25 cellular contexts compared by ENCODE assay signal in the genomic region with DNA sequence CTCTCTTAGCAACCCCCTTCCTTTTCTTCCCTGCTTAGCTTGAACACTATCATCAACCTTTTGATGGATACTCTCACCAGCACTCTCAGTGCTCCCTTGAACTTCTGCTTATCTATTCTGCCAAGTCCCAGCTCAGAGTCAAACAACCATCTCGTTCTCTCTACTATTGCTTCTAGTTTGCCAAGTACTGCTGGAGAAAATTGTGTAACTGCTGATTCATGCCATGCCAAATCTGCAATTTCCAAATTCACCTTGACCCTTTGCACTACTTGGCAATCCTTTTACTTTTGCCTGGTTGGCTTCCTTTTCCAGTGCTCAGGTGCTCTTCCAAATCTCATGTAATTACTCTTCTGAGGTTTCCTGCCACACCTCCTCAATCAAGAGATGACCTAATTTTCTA. TPM values are rescaled to one million over a fixed set of nuclear protein-coding genes. Genes with fewer than 3 reads are reported as not detected.
DNase-seq lines count a peak whose midpoint lies in the region; ATAC-seq and TF ChIP-seq lines count a peak whose summit lies in the region.
"Had no signal": no experiment of that assay in that cellular context is flagged by ENCODE, and none has a peak within 500 bp of the region (broad histone marks: within the 10 kb centered on the region; RNA-seq: fewer than 3 reads in every experiment).

No MANE protein-coding gene starts in this region.

- in situ Hi-C loops in GM23248 (cut with MboI): no loop called here

- peak; percentile 21 to 78 for ATAC-seq in lower lobe of right lung
- ATAC-seq in GM18861 (IDR thresholded peaks at IDR 0.05; ENCODE audit: unreplicated experiment): no peak
- ATAC-seq in activated T-cell treated with anti-CD3 and anti-CD28 coated beads, Interleukin-2, amount 50 U/mL, for 4 hours: no peak
- no peak for ATAC-seq in GM21360 (IDR thresholded peaks at IDR 0.05; ENCODE audit: unreplicated experiment)
- ATAC-seq: activated naive CD8-positive, alpha-beta T cell treated with anti-CD3 and anti-CD28 coated beads, Interleukin-2, amount 50 U/mL, for 24 hours; stimulated activated effector memory CD8-positive, alpha-beta T cell treated with anti-CD3 and anti-CD28 coated beads, Interleukin-12 subunit alpha, Interleukin-12 subunit beta, amount 100 ng/mL, for 72 hours had no signal

- H3K4me3 ChIP-seq in GM23248 (no peak overlapping the region), adrenal gland (no peak overlapping the region), fibroblast of the aortic adventitia (ENCODE audit: low read depth, low read length) (no peak overlapping the region), lower lobe of right lung (no peak overlapping the region), coronary artery (no peak overlapping the region)
- H3K4me3 ChIP-seq: lung, testis had no signal

- H3K4me1 ChIP-seq in GM23248 (ENCODE audit: insufficient read depth) (no peaks in the 10 kb centered on the region), adrenal gland (replicated peaks in 1 of 2) (peaks cover 0 to 13% of the 10 kb centered on the region in 2 donors), lower lobe of right lung (no peaks in the 10 kb centered on the region)
- H3K4me1 ChIP-seq: testis had no signal

- H3F3A ChIP-seq in GM23248 (ENCODE audit: insufficient read depth): no peaks in the 10 kb centered on the region

- no peaks in the 10 kb centered on the region for H3K9me3 Mint-ChIP-seq in activated T-cell treated with anti-CD3 and anti-CD28 coated beads, Interleukin-2, amount 50 U/mL, for 4 hours
- H3K9me3 Mint-ChIP-seq: activated naive CD8-positive, alpha-beta T cell treated with anti-CD3 and anti-CD28 coated beads, Interleukin-2, amount 50 U/mL, for 24 hours; stimulated activated effector memory CD8-positive, alpha-beta T cell treated with anti-CD3 and anti-CD28 coated beads, Interleukin-12 subunit alpha, Interleukin-12 subunit beta, amount 100 ng/mL, for 72 hours; T-helper 1 cell treated with Interleukin-12 subunit alpha and Interleukin-12 subunit beta and Interleukin-4 antibody, amounts not matched to agents 30 μg/mL and 1 μg/mL, for 36 hours had no signal

- TF ChIP-seq CTCF in adrenal gland (IDR thresholded peaks at IDR 0.05) (no peak), fibroblast of the aortic adventitia (IDR thresholded peaks at IDR 0.05; ENCODE audit: insufficient read depth, low read length) (no peak), lower lobe of right lung (IDR thresholded peaks at IDR 0.05) (no peak), coronary artery (IDR thresholded peaks at IDR 0.05) (no peak)

- H3K27ac ChIP-seq in GM23248 (no peak overlapping the region), adrenal gland (no peak overlapping the region), lower lobe of right lung (no peak overlapping the region), coronary artery (no peak overlapping the region)
- H3K27ac ChIP-seq: epithelial cell of prostate, testis had no signal

- 0 to 5% methylated on average over 1 of the region's 1 CpG for WGBS in GM23248 (ENCODE audit: low coverage in 1 of 2, low lambda C conversion rate in 2 of 2, missing lambda C conversion rate in 2 of 2), 2 experiments
- WGBS in adrenal gland, 4 donors: 16 to 39% (median 29%) methylated on average over 1 of the region's 1 CpG

- H3K4me2 ChIP-seq in GM23248 (ENCODE audit: unreplicated experiment): no peak overlapping the region

- no peak overlapping the region for H3K9ac ChIP-seq in GM23248

- no peaks in the 10 kb centered on the region for H3K27me3 ChIP-seq in GM23248 (replicated peaks; ENCODE audit: insufficient read depth)
- no peaks in the 10 kb centered on the region for H3K27me3 ChIP-seq in adrenal gland
- H3K27me3 ChIP-seq in lower lobe of right lung (ENCODE audit: low read depth): no peaks in the 10 kb centered on the region
- H3K27me3 ChIP-seq: testis had no signal

- H2AFZ ChIP-seq in GM23248: no peak overlapping the region

- H3K27me3 Mint-ChIP-seq in activated T-cell treated with anti-CD3 and anti-CD28 coated beads, Interleukin-2, amount 50 U/mL, for 4 hours (ENCODE audit: low read depth): no peaks in the 10 kb centered on the region
- H3K27me3 Mint-ChIP-seq: activated naive CD8-positive, alpha-beta T cell treated with anti-CD3 and anti-CD28 coated beads, Interleukin-2, amount 50 U/mL, for 24 hours had no signal

- DNase-seq in GM23248: peak; percentile 21
- peak; percentile 14 to 59 (median 35) for DNase-seq in adrenal gland
- peak; percentile 39 for DNase-seq in fibroblast of the aortic adventitia (ENCODE audit: low read depth)
- no peak for DNase-seq in lower lobe of right lung
- no peak for DNase-seq in coronary artery (ENCODE audit: low spot score)
- no peak for DNase-seq in activated T-cell treated with anti-CD3 and anti-CD28 coated beads, Interleukin-2, amount 50 U/mL, for 4 hours
- DNase-seq: activated CD4-positive, alpha-beta T cell treated with anti-CD3 and anti-CD28 coated beads, Interleukin-2, amount 50 U/mL, for 1 hour; activated CD8-positive, alpha-beta memory T cell treated with anti-CD3 and anti-CD28 coated beads, Interleukin-2, amount 50 U/mL, for 4 hours; activated effector memory CD4-positive, alpha-beta T cell treated with Interleukin-2 at 50 U/mL for 16 hours; activated naive CD8-positive, alpha-beta T cell treated with anti-CD3 and anti-CD28 coated beads, Interleukin-2, amount 50 U/mL, for 24 hours; NCI-H1436 treated with DMSO at 0.1 percent for 48 hours; NCI-H2171 treated with DMSO at 0.1 percent for 48 hours; NCI-H69; OCI-M1; retina; testis had no signal

- no peaks in the 10 kb centered on the region for H3K9me3 ChIP-seq in GM23248 (ENCODE audit: low read depth)
- no peaks in the 10 kb centered on the region for H3K9me3 ChIP-seq in adrenal gland (replicated peaks in 1 of 3)
- no peaks in the 10 kb centered on the region for H3K9me3 ChIP-seq in lower lobe of right lung
- H3K9me3 ChIP-seq: testis had no signal

- intact Hi-C loops in adrenal gland (cut with DNase I) (no loop called here), lower lobe of right lung (cut with DNase I) (no loop called here)

- TF ChIP-seq POLR2A in adrenal gland (IDR thresholded peaks at IDR 0.05): no peak

- H3K79me2 ChIP-seq in GM23248 (ENCODE audit: insufficient read depth): no peaks in the 10 kb centered on the region

- H3K4me3 Mint-ChIP-seq in activated T-cell treated with anti-CD3 and anti-CD28 coated beads, Interleukin-2, amount 50 U/mL, for 4 hours: no peak overlapping the region
- H3K4me3 Mint-ChIP-seq: activated naive CD8-positive, alpha-beta T cell treated with anti-CD3 and anti-CD28 coated beads, Interleukin-2, amount 50 U/mL, for 24 hours; stimulated activated effector memory CD8-positive, alpha-beta T cell treated with anti-CD3 and anti-CD28 coated beads, Interleukin-12 subunit alpha, Interleukin-12 subunit beta, amount 100 ng/mL, for 72 hours; T-helper 1 cell treated with Interleukin-12 subunit alpha and Interleukin-12 subunit beta and Interleukin-4 antibody, amounts not matched to agents 30 μg/mL and 1 μg/mL, for 36 hours had no signal

- H3K36me3 Mint-ChIP-seq in activated T-cell treated with anti-CD3 and anti-CD28 coated beads, Interleukin-2, amount 50 U/mL, for 4 hours (ENCODE audit: insufficient read depth): peaks cover 1% of the 10 kb centered on the region
- H3K36me3 Mint-ChIP-seq: stimulated activated effector memory CD8-positive, alpha-beta T cell treated with anti-CD3 and anti-CD28 coated beads, Interleukin-12 subunit alpha, Interleukin-12 subunit beta, amount 100 ng/mL, for 72 hours had no signal

- H3K36me3 ChIP-seq in GM23248 (ENCODE audit: low read depth) (no peaks in the 10 kb centered on the region), adrenal gland (replicated peaks in 1 of 2) (no peaks in the 10 kb centered on the region), lower lobe of right lung (no peaks in the 10 kb centered on the region)

- H3K9me2 ChIP-seq in GM23248 (ENCODE audit: insufficient read depth): no peaks in the 10 kb centered on the region

- H4K20me1 ChIP-seq in GM23248 (ENCODE audit: insufficient read depth): no peaks in the 10 kb centered on the region

- no peaks in the 10 kb centered on the region for H3K4me1 Mint-ChIP-seq in activated T-cell treated with anti-CD3 and anti-CD28 coated beads, Interleukin-2, amount 50 U/mL, for 4 hours (ENCODE audit: low read depth)
- H3K4me1 Mint-ChIP-seq: activated naive CD8-positive, alpha-beta T cell treated with anti-CD3 and anti-CD28 coated beads, Interleukin-2, amount 50 U/mL, for 24 hours; stimulated activated effector memory CD8-positive, alpha-beta T cell treated with anti-CD3 and anti-CD28 coated beads, Interleukin-12 subunit alpha, Interleukin-12 subunit beta, amount 100 ng/mL, for 72 hours had no signal

RNA-seq across cellular contexts. Expression of a gene that starts 2.8 kb away (rescaled TPM):
- not detected in 2 replicates for total RNA-seq in GM23248 (2014; rRNA removed; shearing (Covaris generic))
- polyA plus RNA-seq in GM23248 (2016; fragmentation: Nextera tagmentation; extraction: Ambion mirVana): not detected in 2 replicates
- not detected for total RNA-seq in adrenal gland
- not detected for polyA plus RNA-seq in adrenal gland
- total RNA-seq in fibroblast of the aortic adventitia (ENCODE audit: low replicate concordance): not detected in 2 replicates
- not detected for total RNA-seq in lower lobe of right lung
- total RNA-seq in activated T-cell treated with anti-CD3 and anti-CD28 coated beads, Interleukin-2, amount 50 U/mL, for 4 hours: not detected
- total RNA-seq: dermis microvascular lymphatic vessel endothelial cell, lung, myocyte, SK-MEL-5 had no signal
- polyA plus RNA-seq: lung had no signal

RNA-seq across cellular contexts. Expression of a gene that starts 24.6 kb away (rescaled TPM):
- total RNA-seq in GM23248 (2014; rRNA removed; shearing (Covaris generic)): 7.0 and 7.6 TPM in 2 replicates
- 8.5 and 9.3 TPM in 2 replicates for polyA plus RNA-seq in GM23248 (2016; fragmentation: Nextera tagmentation; extraction: Ambion mirVana)
- total RNA-seq in adrenal gland: 10 to 100 TPM; 12.5 to 24.4 (median 23.3) TPM
- 10 to 100 TPM; 24.3 to 41.0 (median 34.3) TPM for polyA plus RNA-seq in adrenal gland
- 6.5 and 18.8 TPM in 2 replicates for total RNA-seq in fibroblast of the aortic adventitia (ENCODE audit: low replicate concordance)
- 27.0 TPM for total RNA-seq in lower lobe of right lung
- 10 to 100 TPM; 26.2 to 30.7 (median 28.4) TPM for total RNA-seq in activated T-cell treated with anti-CD3 and anti-CD28 coated beads, Interleukin-2, amount 50 U/mL, for 4 hours

Comparison
In these comparisons a context has a peak if more than half of its experiments do, and no peak if none do; other contexts are left out.
1. DNase-seq: peak in GM23248 (single experiment), adrenal gland (7 of 7) and fibroblast of the aortic adventitia (single experiment); none in lower lobe of right lung (single experiment), coronary artery (single experiment) and activated T-cell treated with anti-CD3 and anti-CD28 coated beads, Interleukin-2, amount 50 U/mL, for 4 hours (single experiment).
2. ATAC-seq: peak in lower lobe of right lung (2 of 2); none in GM18861 (single experiment), activated T-cell treated with anti-CD3 and anti-CD28 coated beads, Interleukin-2, amount 50 U/mL, for 4 hours (0 of 2) and GM21360 (single experiment).